Comparison of ENCODE assay signal across 25 cellular contexts in genomic region chr20:54318892-54319291, GRCh38.
"Had no signal": no experiment of that assay in that cellular context is flagged by ENCODE, and none has a peak within 500 bp of the region (broad histone marks: within the 10 kb centered on the region; RNA-seq: fewer than 3 reads in every experiment).

No MANE protein-coding gene starts in this region.

- H3K4me3 Mint-ChIP-seq: memory B cell; naive thymus-derived CD4-positive, alpha-beta T cell; natural killer cell treated with Interleukin-12 subunit alpha and Interleukin-12 subunit beta and Interleukin-15 and Interleukin-18, amount 100 ng/mL, for 72 hours; stimulated activated memory B cell treated with anti-CD40 and anti-IgM and Interleukin-4, amounts not matched to agents 10 μg/mL and 1 μg/mL and 100 μg/mL, for 72 hours had no signal

- H3K27me3 ChIP-seq: hepatocyte, ovary, right atrium auricular region, right lobe of liver, suprapubic skin, tibial artery, upper lobe of right lung had no signal

- H3K4me1 Mint-ChIP-seq: memory B cell; stimulated activated memory B cell treated with anti-CD40 and anti-IgM and Interleukin-4, amounts not matched to agents 10 μg/mL and 1 μg/mL and 100 μg/mL, for 72 hours had no signal

- H3K4me3 ChIP-seq: hepatocyte, left ventricle myocardium inferior, lung, mucosa of descending colon, ovary, right atrium auricular region, right lobe of liver, smooth muscle cell, suprapubic skin, thoracic aorta, tibial artery, upper lobe of right lung had no signal

- DNase-seq: islet precursor cell; left ventricle myocardium inferior; midbrain; mucosa of descending colon; naive thymus-derived CD4-positive, alpha-beta T cell; ovary; right lobe of liver; stimulated activated CD4-positive, alpha-beta T cell treated with anti-CD3 and anti-CD28 coated beads, Interleukin-1b, Interleukin-23, amount 100 ng/mL, for 48 hours; stimulated activated CD4-positive, alpha-beta T cell treated with anti-CD3 and anti-CD28 coated beads, Interleukin-2, amount 100 ng/mL, for 48 hours; stimulated activated CD4-positive, alpha-beta T cell treated with anti-CD3 and anti-CD28 coated beads, Interleukin-4, amount 100 ng/mL, for 4 hours; stimulated activated CD8-positive, alpha-beta memory T cell treated with anti-CD3 and anti-CD28 coated beads, Interleukin-4, amount 100 ng/mL, for 48 hours; stimulated activated naive CD4-positive, alpha-beta T cell treated with Interleukin-2 at 50 U/mL for 16 hours; tibial artery; trophoblast cell; upper lobe of right lung had no signal

- H3K36me3 Mint-ChIP-seq: memory B cell; naive thymus-derived CD4-positive, alpha-beta T cell; natural killer cell treated with Interleukin-12 subunit alpha and Interleukin-12 subunit beta and Interleukin-15 and Interleukin-18, amount 100 ng/mL, for 72 hours; stimulated activated memory B cell treated with anti-CD40 and anti-IgM and Interleukin-4, amounts not matched to agents 10 μg/mL and 1 μg/mL and 100 μg/mL, for 72 hours had no signal

- H3K9me3 ChIP-seq: left ventricle myocardium inferior, mucosa of descending colon, ovary, right atrium auricular region, right lobe of liver, suprapubic skin, thoracic aorta, tibial artery, upper lobe of right lung had no signal

- ATAC-seq: mucosa of descending colon; naive thymus-derived CD4-positive, alpha-beta T cell; natural killer cell treated with Interleukin-12 subunit alpha and Interleukin-12 subunit beta and Interleukin-15 and Interleukin-18, amount 100 ng/mL, for 72 hours; right lobe of liver; stimulated activated memory B cell treated with anti-CD40 and anti-IgM and Interleukin-4, amounts not matched to agents 10 μg/mL and 1 μg/mL and 100 μg/mL, for 72 hours; upper lobe of right lung had no signal

- H3K36me3 ChIP-seq: left ventricle myocardium inferior, ovary, right atrium auricular region, right lobe of liver, suprapubic skin, thoracic aorta, tibial artery, upper lobe of right lung had no signal

- H3K27ac ChIP-seq: hepatocyte, left ventricle myocardium inferior, ovary, right atrium auricular region, right lobe of liver, suprapubic skin, thoracic aorta, tibial artery, upper lobe of right lung had no signal

- H3K4me1 ChIP-seq: right lobe of liver, suprapubic skin, tibial artery, upper lobe of right lung had no signal

- H3K27me3 Mint-ChIP-seq: progenitor cell of endocrine pancreas had no signal

- H3K79me2 ChIP-seq: hepatocyte had no signal

- H3K9me3 Mint-ChIP-seq: memory B cell had no signal

- H3K4me2 ChIP-seq: hepatocyte, smooth muscle cell had no signal

- H2AFZ ChIP-seq: hepatocyte had no signal

- H3K27ac Mint-ChIP-seq: memory B cell; naive thymus-derived CD4-positive, alpha-beta T cell; natural killer cell treated with Interleukin-12 subunit alpha and Interleukin-12 subunit beta and Interleukin-15 and Interleukin-18, amount 100 ng/mL, for 72 hours; progenitor cell of endocrine pancreas; stimulated activated memory B cell treated with anti-CD40 and anti-IgM and Interleukin-4, amounts not matched to agents 10 μg/mL and 1 μg/mL and 100 μg/mL, for 72 hours had no signal
